Comparison of ENCODE assay signal across 1 cellular context in the genomic region with DNA sequence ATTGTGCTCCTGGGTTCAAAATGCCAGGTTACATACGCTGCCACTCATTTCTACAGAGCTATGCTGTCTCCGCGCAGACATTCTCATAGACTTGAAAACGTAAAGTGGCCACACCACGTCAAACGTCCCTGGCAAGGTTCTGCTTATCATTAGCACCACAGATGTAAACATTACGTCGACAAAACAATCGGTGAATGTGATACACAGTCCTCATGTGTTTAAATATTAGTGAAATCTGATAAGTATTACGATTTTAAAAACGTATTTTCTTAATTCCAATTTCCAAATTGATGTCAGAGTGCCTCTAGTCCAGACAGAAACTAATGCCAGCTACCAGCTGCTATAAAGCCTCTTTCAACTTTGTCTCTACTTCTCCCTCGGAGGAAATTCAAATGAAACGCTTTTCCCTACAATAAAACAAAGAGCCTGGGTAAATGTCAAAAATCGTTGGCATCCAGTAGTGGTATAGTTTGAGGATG.
A peak's percentile ranks its signal among the peaks of the same experiment; 100 is the strongest.
TF ChIP-seq lines count a peak whose summit lies in the region.

No MANE protein-coding gene starts in this region.

TF ChIP-seq in GM12878, 131 proteins besides CTCF, POLR2A, EP300 and RAD21 (continued from another document):
- TF ChIP-seq, protein P1, sequence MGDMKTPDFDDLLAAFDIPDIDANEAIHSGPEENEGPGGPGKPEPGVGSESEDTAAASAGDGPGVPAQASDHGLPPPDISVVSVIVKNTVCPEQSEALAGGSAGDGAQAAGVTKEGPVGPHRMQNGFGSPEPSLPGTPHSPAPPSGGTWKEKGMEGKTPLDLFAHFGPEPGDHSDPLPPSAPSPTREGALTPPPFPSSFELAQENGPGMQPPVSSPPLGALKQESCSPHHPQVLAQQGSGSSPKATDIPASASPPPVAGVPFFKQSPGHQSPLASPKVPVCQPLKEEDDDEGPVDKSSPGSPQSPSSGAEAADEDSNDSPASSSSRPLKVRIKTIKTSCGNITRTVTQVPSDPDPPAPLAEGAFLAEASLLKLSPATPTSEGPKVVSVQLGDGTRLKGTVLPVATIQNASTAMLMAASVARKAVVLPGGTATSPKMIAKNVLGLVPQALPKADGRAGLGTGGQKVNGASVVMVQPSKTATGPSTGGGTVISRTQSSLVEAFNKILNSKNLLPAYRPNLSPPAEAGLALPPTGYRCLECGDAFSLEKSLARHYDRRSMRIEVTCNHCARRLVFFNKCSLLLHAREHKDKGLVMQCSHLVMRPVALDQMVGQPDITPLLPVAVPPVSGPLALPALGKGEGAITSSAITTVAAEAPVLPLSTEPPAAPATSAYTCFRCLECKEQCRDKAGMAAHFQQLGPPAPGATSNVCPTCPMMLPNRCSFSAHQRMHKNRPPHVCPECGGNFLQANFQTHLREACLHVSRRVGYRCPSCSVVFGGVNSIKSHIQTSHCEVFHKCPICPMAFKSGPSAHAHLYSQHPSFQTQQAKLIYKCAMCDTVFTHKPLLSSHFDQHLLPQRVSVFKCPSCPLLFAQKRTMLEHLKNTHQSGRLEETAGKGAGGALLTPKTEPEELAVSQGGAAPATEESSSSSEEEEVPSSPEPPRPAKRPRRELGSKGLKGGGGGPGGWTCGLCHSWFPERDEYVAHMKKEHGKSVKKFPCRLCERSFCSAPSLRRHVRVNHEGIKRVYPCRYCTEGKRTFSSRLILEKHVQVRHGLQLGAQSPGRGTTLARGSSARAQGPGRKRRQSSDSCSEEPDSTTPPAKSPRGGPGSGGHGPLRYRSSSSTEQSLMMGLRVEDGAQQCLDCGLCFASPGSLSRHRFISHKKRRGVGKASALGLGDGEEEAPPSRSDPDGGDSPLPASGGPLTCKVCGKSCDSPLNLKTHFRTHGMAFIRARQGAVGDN (IDR thresholded peaks at IDR 0.05): peak; percentile 63; the same call in 1 of the 2 replicates
- TF ChIP-seq, protein P2, sequence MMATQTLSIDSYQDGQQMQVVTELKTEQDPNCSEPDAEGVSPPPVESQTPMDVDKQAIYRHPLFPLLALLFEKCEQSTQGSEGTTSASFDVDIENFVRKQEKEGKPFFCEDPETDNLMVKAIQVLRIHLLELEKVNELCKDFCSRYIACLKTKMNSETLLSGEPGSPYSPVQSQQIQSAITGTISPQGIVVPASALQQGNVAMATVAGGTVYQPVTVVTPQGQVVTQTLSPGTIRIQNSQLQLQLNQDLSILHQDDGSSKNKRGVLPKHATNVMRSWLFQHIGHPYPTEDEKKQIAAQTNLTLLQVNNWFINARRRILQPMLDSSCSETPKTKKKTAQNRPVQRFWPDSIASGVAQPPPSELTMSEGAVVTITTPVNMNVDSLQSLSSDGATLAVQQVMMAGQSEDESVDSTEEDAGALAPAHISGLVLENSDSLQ (IDR thresholded peaks at IDR 0.05): peak; percentile 82
- peak; percentile 50; the same call in 1 of the 2 replicates for TF ChIP-seq CREM (IDR thresholded peaks at IDR 0.05; ENCODE audit: low read depth)
- TF ChIP-seq NBN (IDR thresholded peaks at IDR 0.05): 0 out of 2 replicates have a peak, but pooled peaks have one; percentile 16
- TF ChIP-seq POLR2AphosphoS5 (IDR thresholded peaks at IDR 0.05; ENCODE audit: low read length): peak; percentile 52; the same call in 1 of the 2 replicates
- peak; percentile 54 for TF ChIP-seq SMAD1 (IDR thresholded peaks at IDR 0.05; ENCODE audit: low read depth, partially characterized antibody)
- TF ChIP-seq BMI1 (IDR thresholded peaks at IDR 0.05; ENCODE audit: borderline replicate concordance): no peak
- TF ChIP-seq ATF7 (IDR thresholded peaks at IDR 0.05; ENCODE audit: low read depth): peak; percentile 64; the same call in 1 of the 2 replicates
- TF ChIP-seq NFIC (IDR thresholded peaks at IDR 0.05; ENCODE audit: low read depth, low read length): 0 out of 2 replicates have a peak, but pooled peaks have one; percentile 11
- TF ChIP-seq, protein P3, sequence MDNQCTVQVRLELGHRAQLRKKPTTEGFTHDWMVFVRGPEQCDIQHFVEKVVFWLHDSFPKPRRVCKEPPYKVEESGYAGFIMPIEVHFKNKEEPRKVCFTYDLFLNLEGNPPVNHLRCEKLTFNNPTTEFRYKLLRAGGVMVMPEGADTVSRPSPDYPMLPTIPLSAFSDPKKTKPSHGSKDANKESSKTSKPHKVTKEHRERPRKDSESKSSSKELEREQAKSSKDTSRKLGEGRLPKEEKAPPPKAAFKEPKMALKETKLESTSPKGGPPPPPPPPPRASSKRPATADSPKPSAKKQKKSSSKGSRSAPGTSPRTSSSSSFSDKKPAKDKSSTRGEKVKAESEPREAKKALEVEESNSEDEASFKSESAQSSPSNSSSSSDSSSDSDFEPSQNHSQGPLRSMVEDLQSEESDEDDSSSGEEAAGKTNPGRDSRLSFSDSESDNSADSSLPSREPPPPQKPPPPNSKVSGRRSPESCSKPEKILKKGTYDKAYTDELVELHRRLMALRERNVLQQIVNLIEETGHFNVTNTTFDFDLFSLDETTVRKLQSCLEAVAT (IDR thresholded peaks at IDR 0.05): peak; percentile 68
- TF ChIP-seq HDAC2 (IDR thresholded peaks at IDR 0.05): no peak
- TF ChIP-seq TAF1 (IDR thresholded peaks at IDR 0.05; ENCODE audit: borderline replicate concordance, low read depth, low read length): 0 out of 2 replicates have a peak, but pooled peaks have one; percentile 19
- TF ChIP-seq CREB1 (IDR thresholded peaks at IDR 0.05; ENCODE audit: low read depth): peak; percentile 64; the same call in 1 of the 2 replicates
